7 cellular contexts compared by ENCODE assay signal in genomic region chr2:74471332-74472065, GRCh38. TPM values are rescaled to one million over a fixed set of nuclear protein-coding genes. Genes with fewer than 3 reads are reported as not detected.
DNase-seq lines count a peak whose midpoint lies in the region; ATAC-seq lines count a peak whose summit lies in the region.

No MANE protein-coding gene starts in this region.

- H3K4me1 ChIP-seq in iPS-20b (ENCODE audit: insufficient read depth, low read length) = no peaks in the 10 kb centered on the region; the same call in 1 of the 2 replicates

- no peaks in the 10 kb centered on the region for H3K27me3 ChIP-seq in iPS-20b (ENCODE audit: insufficient read depth, low read length)

- H3K4me3 Mint-ChIP-seq in activated T-helper 17 cell treated with anti-CD3 and anti-CD28 coated beads, Interleukin-2, amount 50 U/mL, for 72 hours = peak overlapping the region; percentile 98
- H3K4me3 Mint-ChIP-seq in stimulated activated memory B cell treated with anti-CD40 and anti-IgM and Interleukin-4, amounts not matched to agents 10 μg/mL and 1 μg/mL and 100 μg/mL, for 72 hours = peak overlapping the region; percentile 98

- DNase-seq in GDM1 (lab: John Stamatoyannopoulos, UW) (no peak), cerebellum (ENCODE audit: low spot score) (no peak)

- H3K27me3 Mint-ChIP-seq in activated T-helper 17 cell treated with anti-CD3 and anti-CD28 coated beads, Interleukin-2, amount 50 U/mL, for 72 hours = no peaks in the 10 kb centered on the region
- no peaks in the 10 kb centered on the region for H3K27me3 Mint-ChIP-seq in stimulated activated memory B cell treated with anti-CD40 and anti-IgM and Interleukin-4, amounts not matched to agents 10 μg/mL and 1 μg/mL and 100 μg/mL, for 72 hours

- H3K27ac Mint-ChIP-seq in activated T-helper 17 cell treated with anti-CD3 and anti-CD28 coated beads, Interleukin-2, amount 50 U/mL, for 72 hours = peak overlapping the region; percentile 97
- peak overlapping the region; percentile 96 for H3K27ac Mint-ChIP-seq in stimulated activated memory B cell treated with anti-CD40 and anti-IgM and Interleukin-4, amounts not matched to agents 10 μg/mL and 1 μg/mL and 100 μg/mL, for 72 hours

- peak overlapping the region; percentile 97 for H3K4me3 ChIP-seq in iPS-20b (ENCODE audit: low read length)

- ATAC-seq in HG03565 (IDR thresholded peaks at IDR 0.05; ENCODE audit: unreplicated experiment) (peak; percentile 6), HG03095 (IDR thresholded peaks at IDR 0.05; ENCODE audit: unreplicated experiment) (no peak)
- no peak for ATAC-seq in activated T-helper 17 cell treated with anti-CD3 and anti-CD28 coated beads, Interleukin-2, amount 50 U/mL, for 72 hours (replicated peaks)
- no peak for ATAC-seq in stimulated activated memory B cell treated with anti-CD40 and anti-IgM and Interleukin-4, amounts not matched to agents 10 μg/mL and 1 μg/mL and 100 μg/mL, for 72 hours

- no peak overlapping the region for H3K27ac ChIP-seq in iPS-20b (ENCODE audit: low read length)

- peaks cover 18% of the 10 kb centered on the region for H3K36me3 ChIP-seq in iPS-20b (ENCODE audit: insufficient read depth, low read depth, low read length)

- H3K36me3 Mint-ChIP-seq in activated T-helper 17 cell treated with anti-CD3 and anti-CD28 coated beads, Interleukin-2, amount 50 U/mL, for 72 hours (ENCODE audit: low read depth) = peaks cover 54% of the 10 kb centered on the region
- peaks cover 26% of the 10 kb centered on the region for H3K36me3 Mint-ChIP-seq in stimulated activated memory B cell treated with anti-CD40 and anti-IgM and Interleukin-4, amounts not matched to agents 10 μg/mL and 1 μg/mL and 100 μg/mL, for 72 hours

- H3K4me1 Mint-ChIP-seq in activated T-helper 17 cell treated with anti-CD3 and anti-CD28 coated beads, Interleukin-2, amount 50 U/mL, for 72 hours = peaks cover 9% of the 10 kb centered on the region
- peaks cover 24% of the 10 kb centered on the region for H3K4me1 Mint-ChIP-seq in stimulated activated memory B cell treated with anti-CD40 and anti-IgM and Interleukin-4, amounts not matched to agents 10 μg/mL and 1 μg/mL and 100 μg/mL, for 72 hours

- H3K9me3 ChIP-seq in iPS-20b (ENCODE audit: insufficient read depth, low read depth, low read length) = no peaks in the 10 kb centered on the region

- no peaks in the 10 kb centered on the region for H3K9me3 Mint-ChIP-seq in activated T-helper 17 cell treated with anti-CD3 and anti-CD28 coated beads, Interleukin-2, amount 50 U/mL, for 72 hours
- no peaks in the 10 kb centered on the region for H3K9me3 Mint-ChIP-seq in stimulated activated memory B cell treated with anti-CD40 and anti-IgM and Interleukin-4, amounts not matched to agents 10 μg/mL and 1 μg/mL and 100 μg/mL, for 72 hours

- peak overlapping the region; percentile 88; the same call in 1 of the 2 replicates for H3K9ac ChIP-seq in iPS-20b (ENCODE audit: low read depth, low read length)

RNA-seq across cellular contexts. Expression of gene MRPL53, which starts 1.0 kb away (rescaled TPM):
- 10 to 100 TPM; 83.8 to 91.2 TPM for total RNA-seq in activated T-helper 17 cell treated with anti-CD3 and anti-CD28 coated beads, Interleukin-2, amount 50 U/mL, for 72 hours
- total RNA-seq in cerebellum = 12.3 TPM

RNA-seq across cellular contexts. Expression of gene MOGS, which starts 6.3 kb away (rescaled TPM):
- 10 to 100 TPM; 68.3 to 70.9 TPM for total RNA-seq in activated T-helper 17 cell treated with anti-CD3 and anti-CD28 coated beads, Interleukin-2, amount 50 U/mL, for 72 hours
- total RNA-seq in cerebellum = 18.6 TPM

RNA-seq across cellular contexts. Expression of gene CCDC142, which starts 11.3 kb away (rescaled TPM):
- 10 to 100 TPM; 25.4 to 26.3 TPM for total RNA-seq in activated T-helper 17 cell treated with anti-CD3 and anti-CD28 coated beads, Interleukin-2, amount 50 U/mL, for 72 hours
- total RNA-seq in cerebellum = 40.8 TPM

RNA-seq across cellular contexts. Expression of gene TTC31, which starts 11.4 kb away (rescaled TPM):
- total RNA-seq in activated T-helper 17 cell treated with anti-CD3 and anti-CD28 coated beads, Interleukin-2, amount 50 U/mL, for 72 hours = 10 to 100 TPM; 27.2 to 32.4 TPM
- 12.2 TPM for total RNA-seq in cerebellum

RNA-seq across cellular contexts. Expression of gene WBP1, which starts 13.3 kb away (rescaled TPM):
- 10 to 100 TPM; 34.1 to 48.5 TPM for total RNA-seq in activated T-helper 17 cell treated with anti-CD3 and anti-CD28 coated beads, Interleukin-2, amount 50 U/mL, for 72 hours
- 27.3 TPM for total RNA-seq in cerebellum
